In genomic region chr5:31116466-31117031, GRCh38 we compare ENCODE assay signal across 19 cellular contexts.
"Had no signal": no experiment of that assay in that cellular context is flagged by ENCODE, and none has a peak within 500 bp of the region (broad histone marks: within the 10 kb centered on the region; RNA-seq: fewer than 3 reads in every experiment).

No MANE protein-coding gene starts in this region.

- ATAC-seq: esophagus mucosa; gastroesophageal sphincter; left lobe of liver; mucosa of descending colon; naive thymus-derived CD8-positive, alpha-beta T cell had no signal

- H3K36me3 ChIP-seq: gastroesophageal sphincter, ovary, right atrium auricular region, suprapubic skin, thyroid gland, upper lobe of left lung, uterus had no signal

- H3K27me3 ChIP-seq: gastroesophageal sphincter, ovary, right atrium auricular region, suprapubic skin, thyroid gland, upper lobe of left lung, uterus had no signal

- DNase-seq: effector memory CD4-positive, alpha-beta T cell; foreskin fibroblast; glutamatergic neuron; islet precursor cell; mammary epithelial cell; mucosa of descending colon; naive thymus-derived CD8-positive, alpha-beta T cell; ovary; small intestine; stimulated activated CD4-positive, alpha-beta T cell treated with anti-CD3 and anti-CD28 coated beads, Interleukin-2, amount 100 ng/mL, for 48 hours; stimulated activated naive CD4-positive, alpha-beta T cell treated with Interleukin-2 at 50 U/mL for 16 hours; thyroid gland; upper lobe of left lung; uterus had no signal

- H3K27ac ChIP-seq: gastroesophageal sphincter, ovary, right atrium auricular region, suprapubic skin, thyroid gland, upper lobe of left lung, uterus had no signal

- H3K4me3 ChIP-seq: gastroesophageal sphincter, mucosa of descending colon, ovary, right atrium auricular region, suprapubic skin, thyroid gland, upper lobe of left lung, uterus had no signal

- H3K9me3 ChIP-seq: gastroesophageal sphincter, mucosa of descending colon, ovary, right atrium auricular region, suprapubic skin, thyroid gland, upper lobe of left lung, uterus had no signal

- H3K4me1 ChIP-seq: right atrium auricular region, suprapubic skin, upper lobe of left lung, uterus had no signal
